ENCODE assay signal across 21 cellular contexts in the genomic region with DNA sequence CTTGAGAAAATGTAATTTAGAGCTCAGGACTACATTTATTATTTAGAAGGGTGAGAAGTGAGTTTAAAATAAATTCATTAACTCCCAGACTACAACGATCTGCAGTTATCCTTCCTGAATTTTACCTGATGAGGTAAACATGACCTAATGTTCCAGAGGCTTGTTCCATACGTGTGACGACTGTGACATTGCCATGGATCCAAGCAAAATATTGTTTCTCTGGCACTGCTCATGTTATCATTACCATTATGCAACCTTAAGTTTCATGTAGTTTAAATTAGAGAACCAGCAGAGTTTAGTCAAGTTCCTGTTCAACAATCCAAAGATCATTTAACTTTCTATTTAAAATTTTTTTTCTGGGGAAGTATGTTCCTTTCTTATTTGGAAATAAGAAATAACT.
DNase-seq lines count a peak whose midpoint lies in the region; ATAC-seq, FAIRE-seq and TF ChIP-seq lines count a peak whose summit lies in the region.
"Had no signal": no experiment of that assay in that cellular context is flagged by ENCODE, and none has a peak within 500 bp of the region (broad histone marks: within the 10 kb centered on the region; RNA-seq: fewer than 3 reads in every experiment).

No MANE protein-coding gene starts in this region.

- no peaks in the 10 kb centered on the region for H3F3A ChIP-seq in smooth muscle cell (ENCODE audit: low read depth)

- H3K27ac ChIP-seq in keratinocyte (ENCODE audit: control insufficient read depth, insufficient read depth, low read length): peak overlapping the region; percentile 100
- peak overlapping the region; percentile 91 for H3K27ac ChIP-seq in smooth muscle cell (ENCODE audit: low read depth)
- H3K27ac ChIP-seq: HL-60, VCaP had no signal

- H4K20me1 ChIP-seq in keratinocyte (ENCODE audit: control insufficient read depth, extremely low read depth, insufficient read depth, low read length): no peaks in the 10 kb centered on the region
- no peaks in the 10 kb centered on the region for H4K20me1 ChIP-seq in smooth muscle cell (ENCODE audit: low read depth)

- H3K4me3 ChIP-seq in bronchial epithelial cell (ENCODE audit: low read depth, low read length) (no peak overlapping the region), keratinocyte (ENCODE audit: control insufficient read depth in 2 of 3, extremely low read depth in 1 of 3, insufficient read depth in 2 of 3, low read depth in 1 of 3, low read length in 3 of 3) (no peak overlapping the region), smooth muscle cell (no peak overlapping the region)
- H3K4me3 ChIP-seq: esophagus squamous epithelium had no signal

- ATAC-seq in HG02798 (IDR thresholded peaks at IDR 0.05; ENCODE audit: poor library complexity, unreplicated experiment): no peak
- ATAC-seq: activated naive CD8-positive, alpha-beta T cell treated with anti-CD3 and anti-CD28 coated beads, Interleukin-2, amount 50 U/mL, for 24 hours had no signal

- WGBS in smooth muscle cell (ENCODE audit: low lambda C conversion rate): 70% methylated on average over 3 of the region's 3 CpGs

- DNase-seq in NOMO-1 treated with DMSO at 0.1 percent for 48 hours (lab: John Stamatoyannopoulos, UW; ENCODE audit: unreplicated experiment): peak; percentile 5
- no peak for DNase-seq in NOMO-1 treated with dmso at 0.1 percent for 144 hours (lab: John Stamatoyannopoulos, UW; ENCODE audit: unreplicated experiment)
- DNase-seq in bronchial epithelial cell (ENCODE audit: low read depth): peak; percentile 90
- DNase-seq in keratinocyte (ENCODE audit: low read depth, low spot score): no peak
- no peak for DNase-seq in smooth muscle cell (lab: John Stamatoyannopoulos, UW; ENCODE audit: unreplicated experiment)
- DNase-seq in AG20443 (ENCODE audit: low spot score): no peak
- DNase-seq in activated T-cell treated with anti-CD3 and anti-CD28 coated beads, Interleukin-2, amount 50 U/mL, for 1 hour: no peak
- DNase-seq: activated CD8-positive, alpha-beta memory T cell treated with anti-CD3 and anti-CD28 coated beads, Interleukin-2, amount 50 U/mL, for 4 hours; activated effector memory CD4-positive, alpha-beta T cell treated with anti-CD3 and anti-CD28 coated beads, Interleukin-2, amount 50 U/mL, for 16 hours; activated naive CD8-positive, alpha-beta T cell treated with anti-CD3 and anti-CD28 coated beads, Interleukin-2, amount 50 U/mL, for 24 hours; esophagus squamous epithelium; head of caudate nucleus; MM.1S; NCI-H1694; NCI-H774; retina; substantia nigra; T-helper 2 cell had no signal

- H3K27me3 ChIP-seq in bronchial epithelial cell (ENCODE audit: control insufficient read depth, insufficient read depth, low read length): no peaks in the 10 kb centered on the region
- no peaks in the 10 kb centered on the region for H3K27me3 ChIP-seq in keratinocyte (ENCODE audit: control insufficient read depth, extremely low read depth, insufficient read depth, low read length)
- H3K27me3 ChIP-seq in smooth muscle cell (ENCODE audit: low read depth): no peaks in the 10 kb centered on the region
- H3K27me3 ChIP-seq: esophagus squamous epithelium had no signal

- H3K9me1 ChIP-seq in keratinocyte (ENCODE audit: control insufficient read depth, extremely low read depth, insufficient read depth, low read length): no peaks in the 10 kb centered on the region

- FAIRE-seq in bronchial epithelial cell (lab: Jason Lieb, UNC): no peak
- peak; percentile 60 for FAIRE-seq in keratinocyte (lab: Jason Lieb, UNC)

- no peaks in the 10 kb centered on the region for H3K36me3 ChIP-seq in bronchial epithelial cell (ENCODE audit: control insufficient read depth, insufficient read depth, low read length)
- H3K36me3 ChIP-seq in keratinocyte (ENCODE audit: control insufficient read depth in 2 of 2, extremely low read depth in 1 of 2, insufficient read depth in 2 of 2, low read length in 2 of 2): no peaks in the 10 kb centered on the region
- H3K36me3 ChIP-seq in smooth muscle cell (ENCODE audit: low read depth): no peaks in the 10 kb centered on the region
- H3K36me3 ChIP-seq: esophagus squamous epithelium had no signal

- H2AFZ ChIP-seq in keratinocyte (ENCODE audit: control insufficient read depth, low read length) (peak overlapping the region; percentile 31), smooth muscle cell (ENCODE audit: low read depth) (no peak overlapping the region)

- H3K9ac ChIP-seq in keratinocyte (ENCODE audit: control insufficient read depth, extremely low read depth, insufficient read depth, low read length) (peak overlapping the region; percentile 80), smooth muscle cell (ENCODE audit: low read depth) (peak overlapping the region; percentile 49)

- no peaks in the 10 kb centered on the region for H3K79me2 ChIP-seq in keratinocyte (ENCODE audit: control insufficient read depth, insufficient read depth, low read length)
- H3K79me2 ChIP-seq in smooth muscle cell (ENCODE audit: low read depth): no peaks in the 10 kb centered on the region

- no peaks in the 10 kb centered on the region for H3K9me3 ChIP-seq in keratinocyte (ENCODE audit: control insufficient read depth, low read depth, low read length)
- H3K9me3 ChIP-seq in smooth muscle cell (replicated peaks; ENCODE audit: low read depth): no peaks in the 10 kb centered on the region
- H3K9me3 ChIP-seq: esophagus squamous epithelium had no signal

- dilution Hi-C loops in keratinocyte (cut with MboI; ENCODE audit: extremely low pct_ligation_motif_present, low sequenced_read_pairs): no loop called here

- TF ChIP-seq CTCF in bronchial epithelial cell (IDR thresholded peaks at IDR 0.05; ENCODE audit: insufficient read depth, low read length, severe bottlenecking): no peak
- no peak for TF ChIP-seq CTCF in keratinocyte (optimal IDR thresholded peaks at IDR 0.05 in 1 of 3, IDR thresholded peaks at IDR 0.05 in 1 of 3, conservative IDR thresholded peaks at IDR 0.05 in 1 of 3; ENCODE audit: extremely low read depth in 1 of 3, insufficient read depth in 2 of 3, low read length in 3 of 3)
- no peak for TF ChIP-seq CTCF in smooth muscle cell (IDR thresholded peaks at IDR 0.05; ENCODE audit: borderline replicate concordance, insufficient read depth, poor library complexity, severe bottlenecking)

- H3K4me2 ChIP-seq in keratinocyte (ENCODE audit: control insufficient read depth, extremely low read depth, insufficient read depth, low read depth, low read length) (peak overlapping the region; percentile 6), smooth muscle cell (no peak overlapping the region)

- H3K4me1 ChIP-seq in keratinocyte (ENCODE audit: control insufficient read depth, extremely low read depth, insufficient read depth, low read length) (peaks cover 75% of the 10 kb centered on the region), smooth muscle cell (ENCODE audit: low read depth) (peaks cover 6% of the 10 kb centered on the region)

Comparison
In these comparisons a context has a peak if more than half of its experiments do, and no peak if none do; other contexts are left out.
1. DNase-seq: peak in NOMO-1 treated with DMSO at 0.1 percent for 48 hours (single experiment) and bronchial epithelial cell (single experiment); none in NOMO-1 treated with dmso at 0.1 percent for 144 hours (single experiment), keratinocyte (single experiment), smooth muscle cell (single experiment), AG20443 (single experiment) and activated T-cell treated with anti-CD3 and anti-CD28 coated beads, Interleukin-2, amount 50 U/mL, for 1 hour (single experiment).